In genomic region chr19:11832253-11832912, GRCh38 we compare ENCODE assay signal across 20 cellular contexts.
"Had no signal": no experiment of that assay in that cellular context is flagged by ENCODE, and none has a peak within 500 bp of the region (broad histone marks: within the 10 kb centered on the region; RNA-seq: fewer than 3 reads in every experiment).

No MANE protein-coding gene starts in this region.

- H3K4me3 ChIP-seq: breast epithelium, lung, ovary, psoas muscle, skin epidermis, upper lobe of left lung had no signal

- H3K27me3 ChIP-seq: breast epithelium, ovary, upper lobe of left lung had no signal

- H3K27ac ChIP-seq: breast epithelium, ovary, psoas muscle, skin epidermis, upper lobe of left lung, WERI-Rb-1 had no signal

- ATAC-seq: activated CD8-positive, alpha-beta T cell treated with anti-CD3 and anti-CD28 coated beads, Interleukin-2, amount 10 ng/mL, durations not matched to agents 7 days and 5 days; left lobe of liver; natural killer cell treated with Interleukin-12 subunit alpha and Interleukin-12 subunit beta and Interleukin-15 and Interleukin-18, amount 100 ng/mL, for 72 hours; psoas muscle; right cardiac atrium; stimulated activated naive B cell treated with anti-CD40 and anti-IgM and Interleukin-4, amounts not matched to agents 10 μg/mL and 1 μg/mL and 100 μg/mL, for 72 hours had no signal

- DNase-seq: activated CD4-positive, alpha-beta T cell treated with anti-CD3 and anti-CD28 coated beads, Interleukin-2, amount 10 ng/mL, durations not matched to agents 7 days and 5 days; activated CD4-positive, CD25-positive, alpha-beta regulatory T cell treated with anti-CD3 and anti-CD28 coated beads, Interleukin-2, amount 50 U/mL, for 72 hours; activated CD8-positive, alpha-beta T cell treated with anti-CD3 and anti-CD28 coated beads, Interleukin-2, amount 10 ng/mL, durations not matched to agents 7 days and 5 days; activated gamma-delta T cell; amniotic stem cell; cortex of kidney; foreskin fibroblast; ovary; psoas muscle; right cardiac atrium; stimulated activated CD8-positive, alpha-beta memory T cell treated with anti-CD3 and anti-CD28 coated beads, Interleukin-4, amount 100 ng/mL, for 48 hours; stimulated activated naive B cell treated with anti-CD40 and anti-IgM and Interleukin-4, amounts not matched to agents 10 μg/mL and 1 μg/mL and 100 μg/mL, for 72 hours; T-helper 1 cell; upper lobe of left lung; WERI-Rb-1 had no signal

- H3K36me3 ChIP-seq: breast epithelium had no signal

- H3K4me1 ChIP-seq: breast epithelium, psoas muscle, upper lobe of left lung had no signal
